Comparison of ENCODE assay signal across 9 cellular contexts in the genomic region with DNA sequence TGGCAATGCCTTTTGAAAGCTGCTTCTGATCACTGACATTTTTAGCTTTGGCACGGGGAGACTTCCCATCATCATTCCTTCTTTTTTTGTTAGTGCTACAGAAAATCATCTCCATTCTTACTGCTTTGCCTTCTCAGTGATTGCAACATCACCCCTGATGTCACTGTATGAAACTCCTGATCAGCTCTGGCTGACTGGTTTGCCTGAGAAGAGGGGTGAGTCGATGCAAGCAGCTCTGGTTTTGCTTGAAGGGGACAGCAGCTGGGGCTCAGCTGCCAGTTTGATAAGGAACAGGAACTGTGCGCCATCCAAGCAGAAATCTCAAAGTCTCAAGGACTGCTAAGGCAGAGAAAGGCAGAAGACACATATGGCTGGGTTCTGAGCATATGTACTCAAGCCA.
DNase-seq lines count a peak whose midpoint lies in the region; ATAC-seq and TF ChIP-seq lines count a peak whose summit lies in the region.
"Had no signal": no experiment of that assay in that cellular context is flagged by ENCODE, and none has a peak within 500 bp of the region (broad histone marks: within the 10 kb centered on the region; RNA-seq: fewer than 3 reads in every experiment).

No MANE protein-coding gene starts in this region.

- POLR2A ChIA-PET in GM10248 (lab: Yijun Ruan, JAX) = no interaction called here

- DNase-seq in NB4 (ENCODE audit: low read depth) (peak; percentile 1), fibroblast of mammary gland (ENCODE audit: low read depth) (peak; percentile 75), pons (ENCODE audit: low spot score) (peak; percentile 18), Kasumi-1 (lab: John Stamatoyannopoulos, UW) (no peak), GM10248 (ENCODE audit: extremely low spot score) (no peak)

- CTCF ChIA-PET in GM10248 (lab: Yijun Ruan, JAX) = interaction anchor here (1.6 to 1.8 kb wide), 2 partner anchors 15 to 877 kb away, joined by 3 to 4 read pairs; no protein-coding TSS in a partner anchor

- peak; percentile 54 for ATAC-seq in GM18907 (IDR thresholded peaks at IDR 0.05; ENCODE audit: unreplicated experiment)
- ATAC-seq in esophagus mucosa = no peak
- no peak for ATAC-seq in GM19452 (IDR thresholded peaks at IDR 0.05; ENCODE audit: unreplicated experiment)
- ATAC-seq: HCT116 had no signal

- no peak for TF ChIP-seq CTCF in NB4 (IDR thresholded peaks at IDR 0.05; ENCODE audit: low read depth, low read length)
- no peak for TF ChIP-seq CTCF in fibroblast of mammary gland (conservative IDR thresholded peaks at IDR 0.05; ENCODE audit: control insufficient read depth, insufficient read depth, low read depth, low read length)
- no peak for TF ChIP-seq CTCF in GM10248 (IDR thresholded peaks at IDR 0.05; ENCODE audit: control extremely low read depth, extremely low read depth, low read depth, missing control alignments)

- H3K4me3 ChIP-seq in NB4 (ENCODE audit: low read depth, low read length) (no peak overlapping the region), fibroblast of mammary gland (ENCODE audit: control insufficient read depth, low read depth, low read length) (no peak overlapping the region)

- no peak for TF ChIP-seq POLR2A in NB4 (IDR thresholded peaks at IDR 0.05; ENCODE audit: extremely low read depth, insufficient read length)

Comparison
In these comparisons a context has a peak if more than half of its experiments do, and no peak if none do; other contexts are left out.
1. DNase-seq: peak in NB4 (single experiment), fibroblast of mammary gland (single experiment) and pons (single experiment); none in Kasumi-1 (0 of 2) and GM10248 (single experiment).